ENCODE assay signal across 8 cellular contexts in the genomic region with DNA sequence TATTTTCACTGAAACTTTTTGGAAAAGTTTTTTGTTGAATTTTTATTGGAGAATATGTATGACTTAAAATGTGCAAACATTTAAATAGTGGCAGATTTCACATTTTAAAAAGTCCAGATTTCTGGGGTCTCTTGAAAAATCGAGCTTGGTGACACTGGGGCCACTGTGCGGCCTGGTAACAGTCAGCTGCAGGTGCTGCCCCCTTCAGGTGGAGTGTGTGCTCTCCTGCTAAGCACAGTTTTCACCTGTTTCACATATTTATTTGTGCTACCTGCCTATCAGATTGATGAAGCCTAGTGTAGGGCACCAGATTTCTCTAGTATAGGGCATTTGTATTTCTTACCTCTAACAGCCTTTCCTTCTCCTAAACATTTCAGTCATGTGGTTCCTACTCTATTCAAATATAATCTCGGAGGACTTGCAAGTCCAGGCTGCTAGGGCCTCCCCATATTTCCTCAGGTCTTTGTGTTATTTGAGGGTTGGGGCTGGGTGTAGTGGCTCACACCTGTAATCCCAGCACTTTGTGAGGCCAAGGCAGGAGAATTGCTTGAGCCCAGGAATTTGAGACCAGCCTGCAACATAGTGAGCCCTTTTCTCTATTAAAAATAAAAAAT.
A peak's percentile ranks its signal among the peaks of the same experiment; 100 is the strongest.
DNase-seq lines count a peak whose midpoint lies in the region; ATAC-seq and TF ChIP-seq lines count a peak whose summit lies in the region.

No MANE protein-coding gene starts in this region.

- no peak overlapping the region for H3K9ac ChIP-seq in neuronal stem cell (ENCODE audit: low read depth, low read length, poor library complexity)

- no peak overlapping the region for H3K18ac ChIP-seq in neuronal stem cell (ENCODE audit: low read length)

- no peaks in the 10 kb centered on the region for H3K4me1 ChIP-seq in neuronal stem cell (ENCODE audit: control insufficient read depth in 2 of 2, insufficient read depth in 1 of 2, low read depth in 1 of 2, low read length in 2 of 2)

- H3K14ac ChIP-seq in neuronal stem cell (ENCODE audit: low read length), result no peak overlapping the region

- no peak overlapping the region for H3K27ac ChIP-seq in neuronal stem cell (replicated peaks; ENCODE audit: low read length)

- peak; percentile 43 for DNase-seq in ELR (ENCODE audit: low read depth)
- peak in 1 of 2 donors; percentile 46 for DNase-seq in cardiac fibroblast (ENCODE audit: low read depth in 2 of 2)
- peak; percentile 4 for DNase-seq in neuronal stem cell (ENCODE audit: low spot score)
- DNase-seq in T-helper 1 cell, result no peak
- DNase-seq in posterior vena cava (ENCODE audit: low spot score), result no peak
- no peak for DNase-seq in Kasumi-1 (lab: John Stamatoyannopoulos, UW)

- TF ChIP-seq CTCF in cardiac fibroblast (IDR thresholded peaks at IDR 0.05; ENCODE audit: low read depth, low read length), result peak; percentile 65

- H2BK15ac ChIP-seq in neuronal stem cell (ENCODE audit: low read length), result no peak overlapping the region

- H2BK5ac ChIP-seq in neuronal stem cell (ENCODE audit: low read length), result no peak overlapping the region

- no peaks in the 10 kb centered on the region for H3K9me3 ChIP-seq in neuronal stem cell (replicated peaks in 1 of 2; ENCODE audit: control insufficient read depth in 2 of 2, insufficient read depth in 1 of 2, low read depth in 1 of 2, low read length in 2 of 2)

- H4K8ac ChIP-seq in neuronal stem cell (ENCODE audit: low read depth, low read length), result no peak overlapping the region

- no peak overlapping the region for H2BK12ac ChIP-seq in neuronal stem cell (ENCODE audit: low read length)

- no peak overlapping the region for H2AK5ac ChIP-seq in neuronal stem cell (ENCODE audit: low read depth, low read length)

- no peak overlapping the region for H3K23ac ChIP-seq in neuronal stem cell (ENCODE audit: low read depth, low read length, poor library complexity)

- no peak overlapping the region for H3K4me3 ChIP-seq in cardiac fibroblast (replicated peaks in 1 of 2; ENCODE audit: low read depth in 2 of 2, low read length in 2 of 2)
- no peak overlapping the region for H3K4me3 ChIP-seq in neuronal stem cell (ENCODE audit: low read length in 2 of 2)

- no peak overlapping the region for H2BK120ac ChIP-seq in neuronal stem cell (ENCODE audit: low read depth, low read length)

- intact Hi-C loops in posterior vena cava (cut with DNase I), result no loop called here

- H4K91ac ChIP-seq in neuronal stem cell (ENCODE audit: low read depth, low read length, poor library complexity), result no peak overlapping the region

- WGBS in neuronal stem cell (ENCODE audit: extremely low coverage in 2 of 2, insufficient read length in 2 of 2, insufficient replicate concordance in 1 of 2), 2 donors, result no CpG with 5 or more reads among the region's 3 CpGs

- H3K4ac ChIP-seq in neuronal stem cell (ENCODE audit: low read length), result no peak overlapping the region

- TF ChIP-seq EP300 in Ishikawa (IDR thresholded peaks at IDR 0.05; ENCODE audit: borderline replicate concordance), result no peak

- peaks cover 0 to 4% (median 0%) of the 10 kb centered on the region in 3 experiments for H3K27me3 ChIP-seq in neuronal stem cell (ENCODE audit: control insufficient read depth in 3 of 3, insufficient read depth in 3 of 3, low read depth in 1 of 3, low read length in 3 of 3)

- peak; percentile 61 for TF ChIP-seq RAD21 in Ishikawa (IDR thresholded peaks at IDR 0.05; ENCODE audit: low read depth)

- ATAC-seq in GM18870 (IDR thresholded peaks at IDR 0.05; ENCODE audit: unreplicated experiment), result no peak

- H3K4me2 ChIP-seq in neuronal stem cell (ENCODE audit: insufficient read depth, low read length, poor library complexity, severe bottlenecking), result no peak overlapping the region

- H3K79me1 ChIP-seq in neuronal stem cell (ENCODE audit: low read depth, low read length), result no peaks in the 10 kb centered on the region

- no peaks in the 10 kb centered on the region for H3K36me3 ChIP-seq in neuronal stem cell (replicated peaks in 1 of 2; ENCODE audit: control insufficient read depth in 2 of 2, insufficient read depth in 2 of 2, low read length in 2 of 2)

- H2AFZ ChIP-seq in neuronal stem cell (ENCODE audit: low read length), result no peak overlapping the region

TF ChIP-seq in Ishikawa, 13 proteins besides CTCF, POLR2A, EP300 and RAD21:
- TF ChIP-seq, protein P1, sequence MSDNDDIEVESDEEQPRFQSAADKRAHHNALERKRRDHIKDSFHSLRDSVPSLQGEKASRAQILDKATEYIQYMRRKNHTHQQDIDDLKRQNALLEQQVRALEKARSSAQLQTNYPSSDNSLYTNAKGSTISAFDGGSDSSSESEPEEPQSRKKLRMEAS (IDR thresholded peaks at IDR 0.05), result no peak
- TF ChIP-seq ZBTB7A (IDR thresholded peaks at IDR 0.05; ENCODE audit: low read depth), result no peak
- TF ChIP-seq, protein P2, sequence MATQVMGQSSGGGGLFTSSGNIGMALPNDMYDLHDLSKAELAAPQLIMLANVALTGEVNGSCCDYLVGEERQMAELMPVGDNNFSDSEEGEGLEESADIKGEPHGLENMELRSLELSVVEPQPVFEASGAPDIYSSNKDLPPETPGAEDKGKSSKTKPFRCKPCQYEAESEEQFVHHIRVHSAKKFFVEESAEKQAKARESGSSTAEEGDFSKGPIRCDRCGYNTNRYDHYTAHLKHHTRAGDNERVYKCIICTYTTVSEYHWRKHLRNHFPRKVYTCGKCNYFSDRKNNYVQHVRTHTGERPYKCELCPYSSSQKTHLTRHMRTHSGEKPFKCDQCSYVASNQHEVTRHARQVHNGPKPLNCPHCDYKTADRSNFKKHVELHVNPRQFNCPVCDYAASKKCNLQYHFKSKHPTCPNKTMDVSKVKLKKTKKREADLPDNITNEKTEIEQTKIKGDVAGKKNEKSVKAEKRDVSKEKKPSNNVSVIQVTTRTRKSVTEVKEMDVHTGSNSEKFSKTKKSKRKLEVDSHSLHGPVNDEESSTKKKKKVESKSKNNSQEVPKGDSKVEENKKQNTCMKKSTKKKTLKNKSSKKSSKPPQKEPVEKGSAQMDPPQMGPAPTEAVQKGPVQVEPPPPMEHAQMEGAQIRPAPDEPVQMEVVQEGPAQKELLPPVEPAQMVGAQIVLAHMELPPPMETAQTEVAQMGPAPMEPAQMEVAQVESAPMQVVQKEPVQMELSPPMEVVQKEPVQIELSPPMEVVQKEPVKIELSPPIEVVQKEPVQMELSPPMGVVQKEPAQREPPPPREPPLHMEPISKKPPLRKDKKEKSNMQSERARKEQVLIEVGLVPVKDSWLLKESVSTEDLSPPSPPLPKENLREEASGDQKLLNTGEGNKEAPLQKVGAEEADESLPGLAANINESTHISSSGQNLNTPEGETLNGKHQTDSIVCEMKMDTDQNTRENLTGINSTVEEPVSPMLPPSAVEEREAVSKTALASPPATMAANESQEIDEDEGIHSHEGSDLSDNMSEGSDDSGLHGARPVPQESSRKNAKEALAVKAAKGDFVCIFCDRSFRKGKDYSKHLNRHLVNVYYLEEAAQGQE (IDR thresholded peaks at IDR 0.05; ENCODE audit: low read depth), result no peak

Comparison
In these comparisons a context has a peak if more than half of its experiments do, and no peak if none do; other contexts are left out.
1. DNase-seq: peak in ELR (single experiment) and neuronal stem cell (single experiment); none in T-helper 1 cell (0 of 5), posterior vena cava (single experiment) and Kasumi-1 (0 of 2).